ENCODE assay signal across 27 cellular contexts in genomic region chr2:221761260-221761659, GRCh38.
"Had no signal": no experiment of that assay in that cellular context is flagged by ENCODE, and none has a peak within 500 bp of the region (broad histone marks: within the 10 kb centered on the region; RNA-seq: fewer than 3 reads in every experiment).

No MANE protein-coding gene starts in this region.

- H3K27me3 ChIP-seq: colonic mucosa, dorsolateral prefrontal cortex, esophagus muscularis mucosa, esophagus squamous epithelium, foreskin keratinocyte, gastrocnemius medialis, gastroesophageal sphincter had no signal

- H3K27ac Mint-ChIP-seq: dendritic cell treated with granulocyte-macrophage colony-stimulating factor and Interleukin-4, amounts not matched to agents 40 ng/mL and 50 ng/mL, for 4 days; effector memory CD8-positive, alpha-beta T cell; endodermal cell had no signal

- H3K4me3 Mint-ChIP-seq: dendritic cell treated with granulocyte-macrophage colony-stimulating factor and Interleukin-4, amounts not matched to agents 40 ng/mL and 50 ng/mL, for 4 days; effector memory CD8-positive, alpha-beta T cell; endodermal cell had no signal

- H3K4me3 ChIP-seq: colonic mucosa, coronary artery, dorsolateral prefrontal cortex, esophagus muscularis mucosa, esophagus squamous epithelium, gastrocnemius medialis, gastroesophageal sphincter, heart left ventricle, heart right ventricle had no signal

- H3K9me3 ChIP-seq: colonic mucosa, esophagus muscularis mucosa, esophagus squamous epithelium, gastrocnemius medialis, gastroesophageal sphincter had no signal

- H3K27ac ChIP-seq: colonic mucosa, coronary artery, dorsolateral prefrontal cortex, epithelial cell of prostate, esophagus muscularis mucosa, esophagus squamous epithelium, foreskin keratinocyte, gastrocnemius medialis, gastroesophageal sphincter, heart left ventricle, heart right ventricle had no signal

- ATAC-seq: effector memory CD8-positive, alpha-beta T cell; esophagus mucosa; foreskin keratinocyte; gastrocnemius medialis; gastroesophageal sphincter; heart left ventricle; heart right ventricle had no signal

- H3K4me1 ChIP-seq: colonic mucosa, esophagus muscularis mucosa, esophagus squamous epithelium, foreskin keratinocyte, gastrocnemius medialis, gastroesophageal sphincter, heart left ventricle, heart right ventricle had no signal

- H3K27me3 Mint-ChIP-seq: dendritic cell treated with granulocyte-macrophage colony-stimulating factor and Interleukin-4, amounts not matched to agents 40 ng/mL and 50 ng/mL, for 4 days; effector memory CD8-positive, alpha-beta T cell had no signal

- FAIRE-seq: endometrium, endothelial cell of umbilical vein had no signal

- DNase-seq: colonic mucosa; cortex of kidney; dermis blood vessel endothelial cell; dorsolateral prefrontal cortex; effector CD4-positive, alpha-beta T cell; effector CD8-positive, alpha-beta T cell; effector memory CD4-positive, alpha-beta T cell; effector memory CD8-positive, alpha-beta T cell; endodermal cell; erythroblast; esophagus squamous epithelium; foreskin fibroblast; foreskin keratinocyte; foreskin melanocyte; gastrocnemius medialis; glutamatergic neuron; head of caudate nucleus; heart left ventricle; heart right ventricle had no signal

- H3K36me3 ChIP-seq: colonic mucosa, esophagus muscularis mucosa, esophagus squamous epithelium, gastrocnemius medialis, gastroesophageal sphincter, heart left ventricle, heart right ventricle had no signal
